11 cellular contexts compared by ENCODE assay signal in the genomic region with DNA sequence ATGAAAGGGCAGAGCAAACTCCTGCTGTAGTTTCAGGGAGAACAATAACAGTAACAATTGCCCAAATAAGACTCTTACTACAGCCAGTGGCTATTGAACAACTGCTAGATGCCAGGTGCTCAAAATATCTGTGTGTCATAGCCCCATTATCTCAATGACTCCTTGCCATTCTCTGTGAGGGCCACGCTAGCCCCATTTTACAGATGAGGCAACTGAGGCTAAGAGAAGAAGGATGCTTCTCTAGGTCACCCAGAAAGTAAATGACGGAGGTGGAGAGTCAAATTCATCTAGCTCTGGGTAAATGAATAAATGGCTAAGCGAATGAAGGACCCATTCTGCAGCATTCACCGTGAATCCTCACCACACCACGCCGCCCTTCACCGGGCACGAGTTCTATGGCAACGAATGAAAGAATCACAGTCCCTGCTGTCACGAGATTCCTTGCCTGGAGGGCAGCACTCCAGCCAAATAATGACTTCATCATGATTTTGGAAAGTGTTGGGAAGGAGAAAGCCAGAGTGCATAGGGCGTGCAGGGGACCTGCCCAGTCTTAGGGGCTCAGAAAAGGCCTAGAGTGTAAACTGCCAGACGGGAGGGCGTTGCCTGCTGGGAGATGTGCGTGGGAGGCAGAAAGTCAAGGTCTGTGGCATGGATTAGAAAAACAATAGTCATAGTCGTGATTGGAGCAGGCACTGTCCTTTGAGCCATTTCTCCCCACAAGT.
A peak's percentile ranks its signal among the peaks of the same experiment; 100 is the strongest.
DNase-seq lines count a peak whose midpoint lies in the region; ATAC-seq and TF ChIP-seq lines count a peak whose summit lies in the region.
"Had no signal": no experiment of that assay in that cellular context is flagged by ENCODE, and none has a peak within 500 bp of the region (broad histone marks: within the 10 kb centered on the region; RNA-seq: fewer than 3 reads in every experiment).

No MANE protein-coding gene starts in this region.

- H3K4me3 Mint-ChIP-seq in HFFc6 (no peak overlapping the region), chondrocyte (ENCODE audit: unreplicated experiment) (no peak overlapping the region), WTC11 (no peak overlapping the region)
- H3K4me3 Mint-ChIP-seq: memory B cell; T-helper 1 cell treated with Interleukin-12 subunit alpha and Interleukin-12 subunit beta and Interleukin-4 antibody, amounts not matched to agents 30 μg/mL and 1 μg/mL, for 36 hours had no signal

- H3K27me3 ChIP-seq in thoracic aorta (replicated peaks; ENCODE audit: insufficient read depth): no peaks in the 10 kb centered on the region

- DNase-seq in HFFc6: no peak
- DNase-seq in chondrocyte (ENCODE audit: low spot score): no peak
- DNase-seq in kidney tubule cell (ENCODE audit: low spot score): peak; percentile 82
- no peak for DNase-seq in thoracic aorta (ENCODE audit: low spot score)
- no peak for DNase-seq in WTC11 (ENCODE audit: low spot score)
- no peak for DNase-seq in T-helper 9 cell
- DNase-seq: NCI-H526 had no signal

- no peak overlapping the region for H3K4me3 ChIP-seq in thoracic aorta

- no peaks in the 10 kb centered on the region for H3K36me3 ChIP-seq in thoracic aorta

- CTCF ChIA-PET in WTC11 (lab: Charles Lee): no interaction called here

- no peaks in the 10 kb centered on the region for H3K9me3 ChIP-seq in thoracic aorta

- H3K27ac ChIP-seq in thoracic aorta: peak overlapping the region; percentile 54 to 69

- H3K27me3 Mint-ChIP-seq in HFFc6 (ENCODE audit: insufficient read depth) (peaks cover 2% of the 10 kb centered on the region; the same call in 1 of the 2 replicates), chondrocyte (ENCODE audit: low read depth) (no peaks in the 10 kb centered on the region), WTC11 (ENCODE audit: low read depth) (peaks cover 30% of the 10 kb centered on the region)

- ATAC-seq in thoracic aorta (ENCODE audit: insufficient number of reproducible peaks, low FRiP score, low read depth): peak; percentile 50
- ATAC-seq in WTC11: no peak
- ATAC-seq in GM21367 (IDR thresholded peaks at IDR 0.05; ENCODE audit: unreplicated experiment): no peak
- ATAC-seq in GM21381 (IDR thresholded peaks at IDR 0.05; ENCODE audit: unreplicated experiment): no peak

- POLR2A ChIA-PET in WTC11 (lab: Charles Lee): interaction anchor here (1.8 kb wide), 1 partner anchor 14 kb away, joined by 5 read pairs; no protein-coding TSS in a partner anchor

- H3K36me3 Mint-ChIP-seq in HFFc6 (ENCODE audit: low read depth): no peaks in the 10 kb centered on the region
- peaks cover 4% of the 10 kb centered on the region for H3K36me3 Mint-ChIP-seq in chondrocyte (ENCODE audit: low read depth)
- H3K36me3 Mint-ChIP-seq in WTC11: peaks cover 4% of the 10 kb centered on the region; the same call in 1 of the 2 replicates
- H3K36me3 Mint-ChIP-seq: memory B cell had no signal

- H3K4me1 ChIP-seq in thoracic aorta (ENCODE audit: control insufficient read depth in 1 of 2, low read depth in 2 of 2): peaks cover 3 to 22% of the 10 kb centered on the region in 2 donors

- no peak for TF ChIP-seq CTCF in HFFc6 (IDR thresholded peaks at IDR 0.05)
- TF ChIP-seq CTCF in chondrocyte (IDR thresholded peaks at IDR 0.05): no peak
- no peak for TF ChIP-seq CTCF in thoracic aorta (IDR thresholded peaks at IDR 0.05)
- TF ChIP-seq CTCF in WTC11 (IDR thresholded peaks at IDR 0.05): no peak

- H3K4me1 Mint-ChIP-seq in HFFc6 (ENCODE audit: low read depth) (peaks cover 45% of the 10 kb centered on the region), chondrocyte (ENCODE audit: low read depth) (peaks cover 19% of the 10 kb centered on the region), WTC11 (peaks cover 37% of the 10 kb centered on the region)
- H3K4me1 Mint-ChIP-seq: memory B cell had no signal

- H3K27ac Mint-ChIP-seq in HFFc6: peak overlapping the region; percentile 72
- H3K27ac Mint-ChIP-seq in chondrocyte (ENCODE audit: unreplicated experiment): peak overlapping the region; percentile 89
- no peak overlapping the region for H3K27ac Mint-ChIP-seq in WTC11
- H3K27ac Mint-ChIP-seq: memory B cell; T-helper 1 cell treated with Interleukin-12 subunit alpha and Interleukin-12 subunit beta and Interleukin-4 antibody, amounts not matched to agents 30 μg/mL and 1 μg/mL, for 36 hours had no signal

- H3K9me3 Mint-ChIP-seq in HFFc6 (peaks cover 5% of the 10 kb centered on the region; the same call in 1 of the 2 replicates), chondrocyte (ENCODE audit: low read depth) (peaks cover 3% of the 10 kb centered on the region), WTC11 (peaks cover 8% of the 10 kb centered on the region)
- H3K9me3 Mint-ChIP-seq: memory B cell had no signal

TF ChIP-seq in WTC11, 78 proteins besides CTCF, POLR2A, EP300 and RAD21:
- TF ChIP-seq FOXK1 (CRISPR knock-in tag; IDR thresholded peaks at IDR 0.05) (no peak), ZNF219 (CRISPR knock-in tag; IDR thresholded peaks at IDR 0.05; ENCODE audit: borderline replicate concordance) (no peak), ELF4 (CRISPR knock-in tag; IDR thresholded peaks at IDR 0.05; ENCODE audit: low read depth) (no peak), CREB1 (CRISPR knock-in tag; IDR thresholded peaks at IDR 0.05) (no peak), SP1 (CRISPR knock-in tag; conservative IDR thresholded peaks at IDR 0.05) (no peak), ATF1 (CRISPR knock-in tag; IDR thresholded peaks at IDR 0.05) (no peak), ZNF423 (CRISPR knock-in tag; IDR thresholded peaks at IDR 0.05) (no peak), ESRRA (CRISPR knock-in tag; IDR thresholded peaks at IDR 0.05; ENCODE audit: borderline replicate concordance) (no peak), FOXJ3 (CRISPR knock-in tag; IDR thresholded peaks at IDR 0.05; ENCODE audit: borderline replicate concordance) (no peak), GRHL2 (CRISPR knock-in tag; IDR thresholded peaks at IDR 0.05; ENCODE audit: insufficient replicate concordance, severe bottlenecking) (no peak), CREM (CRISPR knock-in tag; IDR thresholded peaks at IDR 0.05) (no peak), CBFB (CRISPR knock-in tag; IDR thresholded peaks at IDR 0.05; ENCODE audit: low read depth) (no peak), NFATC4 (CRISPR knock-in tag; IDR thresholded peaks at IDR 0.05) (no peak), TEAD4 (CRISPR knock-in tag; IDR thresholded peaks at IDR 0.05) (no peak)
- TF ChIP-seq, protein P1, sequence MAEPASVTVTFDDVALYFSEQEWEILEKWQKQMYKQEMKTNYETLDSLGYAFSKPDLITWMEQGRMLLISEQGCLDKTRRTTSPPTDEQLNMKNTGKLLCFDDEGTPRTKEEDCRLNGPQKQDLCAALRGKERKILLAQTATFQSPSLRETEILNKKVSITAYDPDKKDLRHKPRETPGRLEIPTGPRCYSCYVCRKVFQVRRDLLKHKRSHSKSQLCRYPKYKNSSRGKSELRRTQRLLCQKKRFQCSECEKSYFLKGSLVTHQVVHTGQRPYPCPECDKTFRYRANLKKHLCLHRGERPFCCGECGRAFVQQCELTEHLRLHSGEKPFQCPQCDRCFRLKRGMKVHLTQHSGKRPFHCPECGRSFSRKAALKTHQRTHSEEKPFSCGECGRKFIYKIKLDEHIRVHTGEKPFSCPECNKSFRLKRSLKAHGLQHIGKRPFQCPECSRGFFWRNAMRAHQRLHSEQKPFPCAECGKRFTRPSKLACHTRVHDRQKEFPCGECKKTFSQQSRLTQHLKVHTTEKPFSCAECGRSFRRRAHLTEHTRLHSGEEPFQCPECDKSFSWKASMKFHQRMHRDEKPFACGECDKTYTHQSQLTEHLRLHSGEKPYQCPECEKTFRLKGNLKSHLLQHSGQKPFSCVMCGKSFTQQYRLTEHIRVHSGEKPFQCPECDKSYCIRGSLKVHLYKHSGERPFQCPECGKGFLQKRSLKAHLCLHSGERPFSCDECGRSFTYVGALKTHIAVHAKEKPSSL (CRISPR knock-in tag; conservative IDR thresholded peaks at IDR 0.05): no peak
- TF ChIP-seq, protein P2, sequence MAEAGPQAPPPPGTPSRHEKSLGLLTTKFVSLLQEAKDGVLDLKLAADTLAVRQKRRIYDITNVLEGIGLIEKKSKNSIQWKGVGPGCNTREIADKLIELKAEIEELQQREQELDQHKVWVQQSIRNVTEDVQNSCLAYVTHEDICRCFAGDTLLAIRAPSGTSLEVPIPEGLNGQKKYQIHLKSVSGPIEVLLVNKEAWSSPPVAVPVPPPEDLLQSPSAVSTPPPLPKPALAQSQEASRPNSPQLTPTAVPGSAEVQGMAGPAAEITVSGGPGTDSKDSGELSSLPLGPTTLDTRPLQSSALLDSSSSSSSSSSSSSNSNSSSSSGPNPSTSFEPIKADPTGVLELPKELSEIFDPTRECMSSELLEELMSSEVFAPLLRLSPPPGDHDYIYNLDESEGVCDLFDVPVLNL (CRISPR knock-in tag; IDR thresholded peaks at IDR 0.05; ENCODE audit: borderline replicate concordance, low read depth): no peak
- TF ChIP-seq, protein P3, sequence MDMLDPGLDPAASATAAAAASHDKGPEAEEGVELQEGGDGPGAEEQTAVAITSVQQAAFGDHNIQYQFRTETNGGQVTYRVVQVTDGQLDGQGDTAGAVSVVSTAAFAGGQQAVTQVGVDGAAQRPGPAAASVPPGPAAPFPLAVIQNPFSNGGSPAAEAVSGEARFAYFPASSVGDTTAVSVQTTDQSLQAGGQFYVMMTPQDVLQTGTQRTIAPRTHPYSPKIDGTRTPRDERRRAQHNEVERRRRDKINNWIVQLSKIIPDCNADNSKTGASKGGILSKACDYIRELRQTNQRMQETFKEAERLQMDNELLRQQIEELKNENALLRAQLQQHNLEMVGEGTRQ (CRISPR knock-in tag; IDR thresholded peaks at IDR 0.05): no peak
- TF ChIP-seq, protein P4, sequence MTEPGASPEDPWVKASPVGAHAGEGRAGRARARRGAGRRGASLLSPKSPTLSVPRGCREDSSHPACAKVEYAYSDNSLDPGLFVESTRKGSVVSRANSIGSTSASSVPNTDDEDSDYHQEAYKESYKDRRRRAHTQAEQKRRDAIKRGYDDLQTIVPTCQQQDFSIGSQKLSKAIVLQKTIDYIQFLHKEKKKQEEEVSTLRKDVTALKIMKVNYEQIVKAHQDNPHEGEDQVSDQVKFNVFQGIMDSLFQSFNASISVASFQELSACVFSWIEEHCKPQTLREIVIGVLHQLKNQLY (CRISPR knock-in tag; IDR thresholded peaks at IDR 0.05): no peak
- TF ChIP-seq, protein P5, sequence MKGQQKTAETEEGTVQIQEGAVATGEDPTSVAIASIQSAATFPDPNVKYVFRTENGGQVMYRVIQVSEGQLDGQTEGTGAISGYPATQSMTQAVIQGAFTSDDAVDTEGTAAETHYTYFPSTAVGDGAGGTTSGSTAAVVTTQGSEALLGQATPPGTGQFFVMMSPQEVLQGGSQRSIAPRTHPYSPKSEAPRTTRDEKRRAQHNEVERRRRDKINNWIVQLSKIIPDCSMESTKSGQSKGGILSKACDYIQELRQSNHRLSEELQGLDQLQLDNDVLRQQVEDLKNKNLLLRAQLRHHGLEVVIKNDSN (CRISPR knock-in tag; IDR thresholded peaks at IDR 0.05): no peak
